ENCODE assay signal across 30 cellular contexts in the genomic region with DNA sequence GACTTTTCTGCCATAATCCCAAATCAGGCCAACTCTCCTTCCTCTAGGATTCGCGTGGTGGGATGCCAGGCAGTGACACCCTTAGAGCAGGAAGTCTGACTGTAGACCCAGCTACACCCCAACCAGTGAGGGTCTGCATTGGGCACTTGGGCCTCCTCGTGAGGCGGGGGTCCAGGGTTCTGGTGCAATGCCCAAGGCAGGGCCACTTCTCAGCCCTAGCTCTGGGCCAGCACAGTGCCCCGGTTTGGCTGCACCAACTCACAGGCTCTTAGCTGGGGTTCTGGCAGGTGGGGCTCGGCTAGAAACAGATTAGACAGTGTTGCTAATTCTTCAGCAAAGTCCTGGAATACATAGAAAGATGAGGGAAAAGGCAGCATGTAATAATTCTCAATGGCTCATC.
"Had no signal": no experiment of that assay in that cellular context is flagged by ENCODE, and none has a peak within 500 bp of the region (broad histone marks: within the 10 kb centered on the region; RNA-seq: fewer than 3 reads in every experiment).

No MANE protein-coding gene starts in this region.

- H3K36me3 Mint-ChIP-seq: activated naive CD8-positive, alpha-beta T cell had no signal

- H3K9me3 ChIP-seq: MG63, Peyer's patch had no signal

- H3K4me3 Mint-ChIP-seq: activated naive CD4-positive, alpha-beta T cell treated with anti-CD3 and anti-CD28 coated beads for 36 hours; activated naive CD8-positive, alpha-beta T cell; activated naive CD8-positive, alpha-beta T cell treated with anti-CD3 and anti-CD28 coated beads, Interleukin-2, amount 50 U/mL, for 24 hours; activated T-cell treated with anti-CD3 and anti-CD28 coated beads, Interleukin-2, amount 50 U/mL, for 4 hours; activated T-helper 1 cell treated with anti-CD3 and anti-CD28 coated beads, Interleukin-12 subunit alpha, Interleukin-12 subunit beta, Interleukin-2, Interleukin-4 antibody, amounts not matched to agents 30 ng/mL and 10 ng/mL and 1 ng/mL, durations not matched to agents 14 hours and 24 hours and 36 hours had no signal

- H3K4me1 ChIP-seq: Peyer's patch had no signal

- H3K27me3 ChIP-seq: brain microvascular endothelial cell, MG63, Peyer's patch had no signal

- H3K4me1 Mint-ChIP-seq: activated naive CD8-positive, alpha-beta T cell treated with anti-CD3 and anti-CD28 coated beads, Interleukin-2, amount 50 U/mL, for 24 hours had no signal

- H3K27me3 Mint-ChIP-seq: activated naive CD8-positive, alpha-beta T cell; activated naive CD8-positive, alpha-beta T cell treated with anti-CD3 and anti-CD28 coated beads, Interleukin-2, amount 50 U/mL, for 24 hours had no signal

- H3K4me3 ChIP-seq: MG63, Peyer's patch had no signal

- ATAC-seq: activated naive CD8-positive, alpha-beta T cell treated with anti-CD3 and anti-CD28 coated beads, Interleukin-2, amount 50 U/mL, for 24 hours; activated T-cell treated with anti-CD3 and anti-CD28 coated beads, Interleukin-2, amount 50 U/mL, for 4 hours had no signal

- DNase-seq: activated CD4-positive, alpha-beta T cell treated with anti-CD3 and anti-CD28 coated beads for 1 hour; activated CD4-positive, alpha-beta T cell treated with anti-CD3 and anti-CD28 coated beads for 48 hours; activated CD4-positive, CD25-positive, alpha-beta regulatory T cell; activated CD8-positive, alpha-beta memory T cell treated with anti-CD3 and anti-CD28 coated beads, Interleukin-2, amount 50 U/mL, for 4 hours; activated gamma-delta T cell treated with Interleukin-2 at 50 U/mL for 16 hours; activated naive CD4-positive, alpha-beta T cell treated with anti-CD3 and anti-CD28 coated beads for 36 hours; activated naive CD8-positive, alpha-beta T cell treated with anti-CD3 and anti-CD28 coated beads, Interleukin-2, amount 50 U/mL, for 24 hours; activated T-cell treated with anti-CD3 and anti-CD28 coated beads for 4 hours; activated T-cell treated with anti-CD3 and anti-CD28 coated beads, Interleukin-2, amount 50 U/mL, for 4 hours; anterior cingulate cortex; brain microvascular endothelial cell; central memory CD4-positive, alpha-beta T cell; Kasumi-1; KG1; MG63; NCI-H1048; NCI-H1105 treated with DMSO at 0.1 percent for 48 hours; NCI-H1436; NCI-H1694; NCI-H1930; NCI-H2081 treated with DMSO at 0.1 percent for 48 hours; NCI-H345; NCI-H524 treated with DMSO at 0.1 percent for 48 hours; Peyer's patch; RPMI8226; SIG-M5; T1000; WERI-Rb-1 had no signal

- H3K27ac Mint-ChIP-seq: activated naive CD4-positive, alpha-beta T cell treated with anti-CD3 and anti-CD28 coated beads for 36 hours; activated naive CD8-positive, alpha-beta T cell treated with anti-CD3 and anti-CD28 coated beads, Interleukin-2, amount 50 U/mL, for 24 hours; activated T-helper 1 cell treated with anti-CD3 and anti-CD28 coated beads, Interleukin-12 subunit alpha, Interleukin-12 subunit beta, Interleukin-2, Interleukin-4 antibody, amounts not matched to agents 30 ng/mL and 10 ng/mL and 1 ng/mL, durations not matched to agents 14 hours and 24 hours and 36 hours had no signal

- H3K27ac ChIP-seq: brain microvascular endothelial cell, Peyer's patch, WERI-Rb-1 had no signal

- H3K9me3 Mint-ChIP-seq: activated naive CD4-positive, alpha-beta T cell treated with anti-CD3 and anti-CD28 coated beads for 36 hours; activated naive CD8-positive, alpha-beta T cell treated with anti-CD3 and anti-CD28 coated beads, Interleukin-2, amount 50 U/mL, for 24 hours; activated T-cell treated with anti-CD3 and anti-CD28 coated beads, Interleukin-2, amount 50 U/mL, for 4 hours; activated T-helper 1 cell treated with anti-CD3 and anti-CD28 coated beads, Interleukin-12 subunit alpha, Interleukin-12 subunit beta, Interleukin-2, Interleukin-4 antibody, amounts not matched to agents 30 ng/mL and 10 ng/mL and 1 ng/mL, durations not matched to agents 14 hours and 24 hours and 36 hours had no signal
